In genomic region chr17:68775338-68775737, GRCh38 we compare ENCODE assay signal across 1 cellular context.
TF ChIP-seq lines count a peak whose summit lies in the region.

No MANE protein-coding gene starts in this region.

TF ChIP-seq in HCT116, 20 proteins besides CTCF, POLR2A, EP300 and RAD21 (continued from another document):
- TF ChIP-seq, protein P1, sequence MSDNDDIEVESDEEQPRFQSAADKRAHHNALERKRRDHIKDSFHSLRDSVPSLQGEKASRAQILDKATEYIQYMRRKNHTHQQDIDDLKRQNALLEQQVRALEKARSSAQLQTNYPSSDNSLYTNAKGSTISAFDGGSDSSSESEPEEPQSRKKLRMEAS (IDR thresholded peaks at IDR 0.05), result no peak
- no peak for TF ChIP-seq ZFX (IDR thresholded peaks at IDR 0.05)
TF ChIP-seq in HCT116: peak in this region for 0.
